Comparison of ENCODE assay signal across 8 cellular contexts in the genomic region with DNA sequence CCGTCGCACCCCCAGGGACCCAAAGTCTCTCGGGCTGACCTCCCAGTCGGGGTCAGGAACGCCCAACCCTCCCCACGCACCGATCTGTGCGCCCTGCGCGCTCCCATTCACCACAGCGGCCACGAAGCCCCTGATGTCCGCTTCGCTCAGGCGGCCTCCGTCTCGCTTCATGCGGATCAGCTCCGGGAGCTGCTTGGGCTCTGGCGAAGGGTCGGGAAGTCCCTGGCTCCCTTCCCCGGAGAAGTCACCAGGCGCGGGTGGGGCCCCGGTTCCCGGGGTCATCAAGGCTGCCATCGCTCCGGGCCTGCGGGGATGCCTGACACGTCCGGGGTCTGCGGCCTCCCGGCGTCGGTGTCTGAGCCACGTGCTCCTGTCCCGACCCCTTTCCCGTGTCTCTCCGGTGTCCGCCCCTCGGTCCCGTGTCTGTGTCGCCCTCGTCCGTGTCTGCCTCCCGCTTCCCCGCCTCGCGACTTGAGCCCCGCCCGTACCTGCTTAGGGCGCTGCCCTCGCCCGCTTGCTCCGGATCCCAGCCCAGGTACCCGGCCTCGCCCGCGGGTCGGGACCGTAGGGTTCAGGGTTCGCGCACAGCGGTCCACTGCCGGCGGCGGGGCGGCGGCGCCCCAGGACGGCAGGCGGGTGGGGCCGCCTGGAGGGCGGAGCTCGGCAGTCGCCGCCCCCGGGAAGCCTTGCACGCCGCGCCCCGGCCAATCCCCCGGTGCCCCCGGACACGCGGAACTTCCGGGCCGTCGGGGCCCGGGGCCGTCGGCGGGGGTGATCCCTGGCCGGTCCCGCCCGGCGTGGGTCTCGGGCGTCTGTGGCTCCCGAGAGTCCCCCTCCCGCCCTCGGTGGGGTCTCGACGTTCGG. TPM values are rescaled to one million over a fixed set of nuclear protein-coding genes. Genes with fewer than 3 reads are reported as not detected.
DNase-seq lines count a peak whose midpoint lies in the region; TF ChIP-seq lines count a peak whose summit lies in the region.

A gene with protein sequence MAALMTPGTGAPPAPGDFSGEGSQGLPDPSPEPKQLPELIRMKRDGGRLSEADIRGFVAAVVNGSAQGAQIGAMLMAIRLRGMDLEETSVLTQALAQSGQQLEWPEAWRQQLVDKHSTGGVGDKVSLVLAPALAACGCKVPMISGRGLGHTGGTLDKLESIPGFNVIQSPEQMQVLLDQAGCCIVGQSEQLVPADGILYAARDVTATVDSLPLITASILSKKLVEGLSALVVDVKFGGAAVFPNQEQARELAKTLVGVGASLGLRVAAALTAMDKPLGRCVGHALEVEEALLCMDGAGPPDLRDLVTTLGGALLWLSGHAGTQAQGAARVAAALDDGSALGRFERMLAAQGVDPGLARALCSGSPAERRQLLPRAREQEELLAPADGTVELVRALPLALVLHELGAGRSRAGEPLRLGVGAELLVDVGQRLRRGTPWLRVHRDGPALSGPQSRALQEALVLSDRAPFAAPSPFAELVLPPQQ (minus strand): TSS at position 597 of the 864 bp plus-strand sequence. CDS start 303 bp downstream, at position 294.

- H3K27me3 Mint-ChIP-seq in MCF 10A (ENCODE audit: insufficient read depth, unreplicated experiment) = no peaks in the 10 kb centered on the region

- H3K4me3 Mint-ChIP-seq in MCF 10A (ENCODE audit: unreplicated experiment) = peak within 1 kb of the TSS; percentile 85

- peak; percentile 87 for DNase-seq in H7
- DNase-seq in T-helper 1 cell = peak; percentile 48 to 78 (median 52)
- no peak for DNase-seq in MCF 10A (ENCODE audit: unreplicated experiment)
- DNase-seq in stimulated activated CD4-positive, alpha-beta T cell treated with anti-CD3 and anti-CD28 coated beads, Interleukin-2, amount 100 ng/mL, for 48 hours = peak; percentile 65 to 69
- DNase-seq in SW480 (ENCODE audit: low spot score) = no peak
- no peak for DNase-seq in NCI-H2196 treated with DMSO at 0.1 percent for 48 hours (lab: John Stamatoyannopoulos, UW; ENCODE audit: unreplicated experiment)

- H3K9me3 Mint-ChIP-seq in MCF 10A (ENCODE audit: unreplicated experiment) = no peaks in the 10 kb centered on the region

- no peak for TF ChIP-seq CTCF in C4-2B (conservative IDR thresholded peaks at IDR 0.05)
- no peak for TF ChIP-seq CTCF in MCF 10A (IDR thresholded peaks at IDR 0.05; ENCODE audit: unreplicated experiment)

- H3K27ac ChIP-seq in C4-2B (peak within 1 kb of the TSS; percentile 98), layer of hippocampus (ENCODE audit: low read depth, low read length) (peak within 1 kb of the TSS; percentile 88)

- CTCF ChIA-PET in MCF 10A (lab: Yijun Ruan, JAX) = interaction anchor here (0.6 to 1.7 kb wide), 4 partner anchors 33 to 381 kb away, joined by 3 to 7 read pairs (median 4); a partner anchor contains a TSS

- H3K36me3 Mint-ChIP-seq in MCF 10A (ENCODE audit: insufficient read depth, unreplicated experiment) = peaks cover 50% of the 10 kb centered on the region

- peak within 1 kb of the TSS; percentile 50 for H3K4me3 ChIP-seq in H7 (ENCODE audit: insufficient read depth, low read depth, low read length)

- peaks cover 26% of the 10 kb centered on the region for H3K4me1 Mint-ChIP-seq in MCF 10A (ENCODE audit: insufficient read depth, unreplicated experiment)

- no peaks in the 10 kb centered on the region for H3K36me3 ChIP-seq in H7 (replicated peaks; ENCODE audit: control insufficient read depth, insufficient read depth, low read length)

- H3K27me3 ChIP-seq in H7 (ENCODE audit: control insufficient read depth, insufficient read depth, low read length) (peaks cover 64% of the 10 kb centered on the region), layer of hippocampus (ENCODE audit: control insufficient read depth, insufficient read depth, low read length) (peaks cover 20% of the 10 kb centered on the region)

- intact Hi-C loops in MCF 10A (cut with micrococcal nuclease) = loop anchor here (2.0 to 5.0 kb wide), 2 partner anchors 53 to 91 kb away; a partner anchor contains a TSS

- POLR2A ChIA-PET in MCF 10A (lab: Yijun Ruan, JAX) = interaction anchor here (0.6 to 7.1 kb wide), 13 partner anchors 10 to 98 kb away, joined by 3 to 170 read pairs (median 9); a partner anchor contains a TSS

- peak within 1 kb of the TSS; percentile 97 for H3K27ac Mint-ChIP-seq in MCF 10A (ENCODE audit: low read depth, unreplicated experiment)

- BruUV-seq in MCF 10A (replicated peaks; lab: Mats Ljungman, UMichigan) = TSS peak; percentile 29

RNA-seq across cellular contexts. Expression of the gene that starts here (rescaled TPM):
- total RNA-seq in H7 (2014; rRNA removed; shearing (Covaris generic)) = 0.55 and 1.1 TPM in 2 replicates
- 41.0 and 54.4 TPM in 2 replicates for total RNA-seq in MCF 10A (2022)

Comparison
In these comparisons a context has a peak if more than half of its experiments do, and no peak if none do; other contexts are left out.
1. RNA of the gene that starts here (total RNA-seq): 41.0 to 54.4 TPM in MCF 10A; 0.55 to 1.1 TPM in H7; every median in the first group is over 10 times any median in the second.
2. DNase-seq: peak in H7 (single experiment), T-helper 1 cell (5 of 5) and stimulated activated CD4-positive, alpha-beta T cell treated with anti-CD3 and anti-CD28 coated beads, Interleukin-2, amount 100 ng/mL, for 48 hours (2 of 2); none in MCF 10A (single experiment), SW480 (single experiment) and NCI-H2196 treated with DMSO at 0.1 percent for 48 hours (single experiment).